In genomic region chr11:13955971-13956421, GRCh38 we compare ENCODE assay signal across 8 cellular contexts. TPM values are rescaled to one million over a fixed set of nuclear protein-coding genes. Genes with fewer than 3 reads are reported as not detected.
A peak's percentile ranks its signal among the peaks of the same experiment; 100 is the strongest.
DNase-seq lines count a peak whose midpoint lies in the region; TF ChIP-seq lines count a peak whose summit lies in the region.

No MANE protein-coding gene starts in this region.

- BruUV-seq in MCF 10A (replicated peaks; lab: Mats Ljungman, UMichigan): no TSS peak

- H3K4me1 Mint-ChIP-seq in T-helper 2 cell treated with Interferon-gamma antibody and Interleukin-4, amounts not matched to agents 5 μg/mL and 100 μg/mL, for 36 hours (ENCODE audit: low read depth): no peaks in the 10 kb centered on the region
- H3K4me1 Mint-ChIP-seq in MCF 10A (ENCODE audit: insufficient read depth, unreplicated experiment): no peaks in the 10 kb centered on the region

- DNase-seq in T-helper 2 cell: peak in 4 of 5 experiments; percentile 13 to 58 (median 39)
- DNase-seq in T-helper 2 cell treated with Interferon-gamma antibody and Interleukin-4, amounts not matched to agents 5 μg/mL and 100 μg/mL, for 36 hours (ENCODE audit: low spot score): no peak
- DNase-seq in LoVo (ENCODE audit: low spot score): peak; percentile 74
- peak in 4 of 5 donors; percentile 37 to 57 (median 52) for DNase-seq in T-helper 1 cell
- DNase-seq in MCF 10A (ENCODE audit: unreplicated experiment): peak; percentile 72
- DNase-seq in islet precursor cell: peak; percentile 64
- peak; percentile 52 to 59 for DNase-seq in stimulated activated CD4-positive, alpha-beta T cell treated with anti-CD3 and anti-CD28 coated beads, Interleukin-2, amount 100 ng/mL, for 48 hours
- DNase-seq in HPDE6-E6E7 (ENCODE audit: extremely low spot score): no peak

- CTCF ChIA-PET in MCF 10A (lab: Yijun Ruan, JAX): interaction anchor here (0.7 to 12.3 kb wide), 49 partner anchors 9 to 725 kb away, joined by 3 to 169 read pairs (median 4); no protein-coding TSS in a partner anchor

- no peaks in the 10 kb centered on the region for H3K36me3 Mint-ChIP-seq in T-helper 2 cell treated with Interferon-gamma antibody and Interleukin-4, amounts not matched to agents 5 μg/mL and 100 μg/mL, for 36 hours (ENCODE audit: low read depth)
- H3K36me3 Mint-ChIP-seq in MCF 10A (ENCODE audit: insufficient read depth, unreplicated experiment): no peaks in the 10 kb centered on the region

- peak; percentile 82 for TF ChIP-seq CTCF in MCF 10A (IDR thresholded peaks at IDR 0.05; ENCODE audit: unreplicated experiment)

- H3K4me3 Mint-ChIP-seq in T-helper 2 cell treated with Interferon-gamma antibody and Interleukin-4, amounts not matched to agents 5 μg/mL and 100 μg/mL, for 36 hours: no peak overlapping the region
- H3K4me3 Mint-ChIP-seq in MCF 10A (ENCODE audit: unreplicated experiment): no peak overlapping the region

- no peak overlapping the region for H3K27ac Mint-ChIP-seq in T-helper 2 cell treated with Interferon-gamma antibody and Interleukin-4, amounts not matched to agents 5 μg/mL and 100 μg/mL, for 36 hours
- H3K27ac Mint-ChIP-seq in MCF 10A (ENCODE audit: low read depth, unreplicated experiment): no peak overlapping the region

- intact Hi-C loops in MCF 10A (cut with micrococcal nuclease): loop anchor here (1.0 kb wide), 4 partner anchors 85 to 293 kb away; no protein-coding TSS in a partner anchor

- POLR2A ChIA-PET in MCF 10A (lab: Yijun Ruan, JAX): interaction anchor here (0.6 kb wide), 1 partner anchor 229 kb away, joined by 3 read pairs; no protein-coding TSS in a partner anchor

- no peaks in the 10 kb centered on the region for H3K9me3 Mint-ChIP-seq in T-helper 2 cell treated with Interferon-gamma antibody and Interleukin-4, amounts not matched to agents 5 μg/mL and 100 μg/mL, for 36 hours
- no peaks in the 10 kb centered on the region for H3K9me3 Mint-ChIP-seq in MCF 10A (ENCODE audit: unreplicated experiment)

- H3K27me3 Mint-ChIP-seq in T-helper 2 cell treated with Interferon-gamma antibody and Interleukin-4, amounts not matched to agents 5 μg/mL and 100 μg/mL, for 36 hours (ENCODE audit: low read depth): peaks cover 44% of the 10 kb centered on the region
- peaks cover 27% of the 10 kb centered on the region for H3K27me3 Mint-ChIP-seq in MCF 10A (ENCODE audit: insufficient read depth, unreplicated experiment)

RNA-seq across cellular contexts. Expression of gene SPON1, which starts 6.5 kb away (rescaled TPM):
- not detected in 2 replicates for total RNA-seq in MCF 10A (2022)

Comparison
In these comparisons a context has a peak if more than half of its experiments do, and no peak if none do; other contexts are left out.
1. DNase-seq: peak in T-helper 2 cell (4 of 5), LoVo (single experiment), T-helper 1 cell (4 of 5), MCF 10A (single experiment), islet precursor cell (single experiment) and stimulated activated CD4-positive, alpha-beta T cell treated with anti-CD3 and anti-CD28 coated beads, Interleukin-2, amount 100 ng/mL, for 48 hours (2 of 2); none in T-helper 2 cell treated with Interferon-gamma antibody and Interleukin-4, amounts not matched to agents 5 μg/mL and 100 μg/mL, for 36 hours (single experiment) and HPDE6-E6E7 (single experiment).